Comparison of ENCODE assay signal across 9 cellular contexts in the genomic region with DNA sequence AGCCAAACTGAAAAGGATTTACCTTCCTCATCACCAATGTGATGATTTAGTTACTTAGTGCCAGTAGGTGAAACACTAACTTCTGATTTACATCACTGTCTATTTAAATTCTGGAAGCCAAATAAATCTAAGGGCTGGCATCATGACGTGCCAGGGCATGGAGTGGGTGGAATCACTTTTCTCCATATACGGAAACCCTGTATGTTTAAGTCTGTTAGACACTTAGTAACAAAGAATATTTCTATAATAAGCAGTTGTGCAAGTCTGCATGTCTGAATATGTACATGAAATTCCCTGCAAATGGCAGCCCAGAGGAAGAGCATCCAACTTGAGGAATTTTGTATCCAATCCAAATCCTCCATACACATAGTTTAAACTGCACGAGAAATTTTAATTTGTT.
"Had no signal": no experiment of that assay in that cellular context is flagged by ENCODE, and none has a peak within 500 bp of the region (broad histone marks: within the 10 kb centered on the region; RNA-seq: fewer than 3 reads in every experiment).

No MANE protein-coding gene starts in this region.

- DNase-seq: GM23248, GOT3, H7, HFFc6, IMR-90 had no signal

- H3K27ac Mint-ChIP-seq: HFFc6 had no signal

- ATAC-seq: HCT116, K562 had no signal

- FAIRE-seq: HTR-8/SVneo, K562 had no signal

- H3K4me3 Mint-ChIP-seq: HFFc6 had no signal

- H3K36me3 ChIP-seq: HAP-1 had no signal

- H3K9me3 Mint-ChIP-seq: HFFc6 had no signal

- H3K4me3 ChIP-seq: GM23248, HAP-1, K562 had no signal

- H3K27ac ChIP-seq: GM23248 had no signal
